Comparison of ENCODE assay signal across 15 cellular contexts in genomic region chr10:119449210-119449584, GRCh38.
DNase-seq lines count a peak whose midpoint lies in the region; ATAC-seq and TF ChIP-seq lines count a peak whose summit lies in the region.
"Had no signal": no experiment of that assay in that cellular context is flagged by ENCODE, and none has a peak within 500 bp of the region (broad histone marks: within the 10 kb centered on the region; RNA-seq: fewer than 3 reads in every experiment).

No MANE protein-coding gene starts in this region.

- peaks cover 7% of the 10 kb centered on the region for H4K20me1 ChIP-seq in IMR-90 (ENCODE audit: insufficient read depth, low read length)

- H3K27me3 ChIP-seq in left ventricle myocardium inferior (ENCODE audit: low read depth) (no peaks in the 10 kb centered on the region), right atrium auricular region (no peaks in the 10 kb centered on the region), IMR-90 (ENCODE audit: control insufficient read depth, insufficient read depth, low read length) (no peaks in the 10 kb centered on the region), lower lobe of right lung (ENCODE audit: low read depth) (no peaks in the 10 kb centered on the region), thoracic aorta (replicated peaks; ENCODE audit: insufficient read depth) (no peaks in the 10 kb centered on the region)
- H3K27me3 ChIP-seq: Peyer's patch had no signal

- peaks cover 0 to 10% of the 10 kb centered on the region in 2 experiments; a peak in 1 of 4 replicates for H3K79me1 ChIP-seq in IMR-90 (ENCODE audit: low read depth in 1 of 2, low read length in 2 of 2)

- in situ Hi-C loops in IMR-90 (cut with MboI; ENCODE audit: low sequenced_read_pairs), result loop anchor here (5.0 kb wide), 1 partner anchor 252 kb away; no protein-coding TSS in a partner anchor
- in situ Hi-C loops in GM13976 (cut with MboI; ENCODE audit: low sequenced_read_pairs, unreplicated experiment), result loop anchor here (25.0 kb wide), 1 partner anchor 887 kb away; no protein-coding TSS in a partner anchor

- no peak overlapping the region for H2BK20ac ChIP-seq in IMR-90 (ENCODE audit: low read depth, low read length)

- H3K27ac ChIP-seq in left ventricle myocardium inferior (replicated peaks) (peak overlapping the region; percentile 9), right atrium auricular region (no peak overlapping the region), IMR-90 (ENCODE audit: insufficient read depth, low read length) (no peak overlapping the region), lower lobe of right lung (peak overlapping the region; percentile 31), thoracic aorta (peak overlapping the region; percentile 94)

- POLR2A ChIA-PET in IMR-90 (lab: Charles Lee; ENCODE audit: unreplicated experiment), result no interaction called here

- H3K9me3 ChIP-seq in left ventricle myocardium inferior (replicated peaks) (no peaks in the 10 kb centered on the region), right atrium auricular region (no peaks in the 10 kb centered on the region), IMR-90 (ENCODE audit: control insufficient read depth, insufficient read depth, low read length) (no peaks in the 10 kb centered on the region), lower lobe of right lung (no peaks in the 10 kb centered on the region), thoracic aorta (no peaks in the 10 kb centered on the region)
- H3K9me3 ChIP-seq: Peyer's patch had no signal

- no peak overlapping the region for H2AK5ac ChIP-seq in IMR-90 (ENCODE audit: low read depth, low read length)

- no peak overlapping the region for H4K5ac ChIP-seq in IMR-90 (ENCODE audit: low read depth, low read length)

- H3K4me2 ChIP-seq in IMR-90 (ENCODE audit: low read depth, low read length), result no peak overlapping the region

- H3K4me3 ChIP-seq in left ventricle myocardium inferior (no peak overlapping the region), right atrium auricular region (no peak overlapping the region), IMR-90 (ENCODE audit: insufficient read depth, low read depth, low read length) (no peak overlapping the region), lower lobe of right lung (no peak overlapping the region), thoracic aorta (no peak overlapping the region)
- H3K4me3 ChIP-seq: Peyer's patch had no signal

- BruUV-seq in IMR-90 (replicated peaks; lab: Mats Ljungman, UMichigan), result no TSS peak

- DNase-seq in left ventricle myocardium inferior, result no peak
- no peak for DNase-seq in right atrium auricular region (ENCODE audit: low spot score)
- DNase-seq in IMR-90, result no peak
- peak; percentile 14 for DNase-seq in lower lobe of right lung
- no peak for DNase-seq in thoracic aorta (ENCODE audit: low spot score)
- DNase-seq in NCI-H1417 (lab: John Stamatoyannopoulos, UW), result no peak
- DNase-seq in GM13976 (ENCODE audit: low spot score), result no peak
- DNase-seq: AML-193; CD8-positive, alpha-beta T cell; DND-41; KG1; NCI-H1092 treated with DMSO at 0.1 percent for 48 hours; SIG-M5 had no signal

- TF ChIP-seq RAD21 in IMR-90 (IDR thresholded peaks at IDR 0.05; ENCODE audit: low read length), result no peak

- no peak overlapping the region for H2BK5ac ChIP-seq in IMR-90 (ENCODE audit: low read depth, low read length, poor library complexity, severe bottlenecking)

- peak overlapping the region; percentile 29 for H2AK9ac ChIP-seq in IMR-90 (replicated peaks; ENCODE audit: low read depth, low read length, poor library complexity)

- TF ChIP-seq POLR2A in IMR-90 (IDR thresholded peaks at IDR 0.05; ENCODE audit: low read depth, low read length), result no peak

- CTCF ChIA-PET in IMR-90 (lab: Yijun Ruan, JAX), result interaction anchor here (0.8 to 2.1 kb wide), 2 partner anchors 243 to 250 kb away, joined by 3 to 8 read pairs; no protein-coding TSS in a partner anchor

- H4K8ac ChIP-seq in IMR-90 (ENCODE audit: low read depth in 2 of 2, low read length in 2 of 2), result no peak overlapping the region

- no peak overlapping the region for H4K91ac ChIP-seq in IMR-90 (ENCODE audit: insufficient read depth, low read depth, low read length)

- no peak overlapping the region for H3K23ac ChIP-seq in IMR-90 (ENCODE audit: low read depth, low read length)

- H2BK15ac ChIP-seq in IMR-90 (ENCODE audit: low read depth, low read length), result no peak overlapping the region

- no CpG with 5 or more reads among the region's 9 CpGs for WGBS in IMR-90 (ENCODE audit: extremely low coverage in 2 of 2, insufficient read length in 1 of 2), 2 experiments

- H2BK120ac ChIP-seq in IMR-90 (ENCODE audit: low read depth, low read length), result no peak overlapping the region

- no peak for ATAC-seq in IMR-90 (ENCODE audit: low read depth)
- no peak for ATAC-seq in lower lobe of right lung
- ATAC-seq in thoracic aorta (ENCODE audit: insufficient number of reproducible peaks, low FRiP score, low read depth), result no peak
- ATAC-seq in HG03280 (IDR thresholded peaks at IDR 0.05; ENCODE audit: unreplicated experiment), result no peak
- ATAC-seq: CD8-positive, alpha-beta T cell had no signal

- H2AFZ ChIP-seq in IMR-90 (replicated peaks; ENCODE audit: low read length, poor library complexity), result no peak overlapping the region

- H3K56ac ChIP-seq in IMR-90 (ENCODE audit: extremely low read depth, insufficient read depth, low read length), result no peak overlapping the region

- dilution Hi-C loops in IMR-90 (cut with HindIII; ENCODE audit: low sequenced_read_pairs, unreplicated experiment), result no loop called here

- H3K4ac ChIP-seq in IMR-90 (ENCODE audit: low read depth, low read length), result no peak overlapping the region

- no peak overlapping the region for H3K14ac ChIP-seq in IMR-90 (replicated peaks; ENCODE audit: low read depth, low read length)

- no peak for TF ChIP-seq CTCF in left ventricle myocardium inferior (IDR thresholded peaks at IDR 0.05; ENCODE audit: borderline replicate concordance)
- no peak for TF ChIP-seq CTCF in right atrium auricular region (IDR thresholded peaks at IDR 0.05)
- no peak for TF ChIP-seq CTCF in IMR-90 (conservative IDR thresholded peaks at IDR 0.05; ENCODE audit: low read depth, low read length)
- TF ChIP-seq CTCF in lower lobe of right lung (IDR thresholded peaks at IDR 0.05), result no peak
- no peak for TF ChIP-seq CTCF in thoracic aorta (IDR thresholded peaks at IDR 0.05)
- no peak for TF ChIP-seq CTCF in GM13976 (IDR thresholded peaks at IDR 0.05; ENCODE audit: borderline replicate concordance, control extremely low read depth, extremely low read depth, insufficient read depth, missing control alignments)

- H3K9ac ChIP-seq in IMR-90 (ENCODE audit: low read depth, low read length), result no peak overlapping the region

- no peak overlapping the region for H3K18ac ChIP-seq in IMR-90 (ENCODE audit: low read depth, low read length)

- intact Hi-C loops in left ventricle myocardium inferior (cut with micrococcal nuclease) (no loop called here), IMR-90 (cut with micrococcal nuclease) (loop anchor here (5.0 kb wide), 2 partner anchors 93 to 312 kb away; partner anchors contain the start of gene RGS10), lower lobe of right lung (cut with DNase I) (no loop called here)

- H3K4me1 ChIP-seq in left ventricle myocardium inferior (peaks cover 31% of the 10 kb centered on the region), right atrium auricular region (peaks cover 0 to 11% of the 10 kb centered on the region in 2 donors), IMR-90 (ENCODE audit: control insufficient read depth, insufficient read depth, low read length) (peaks cover 6% of the 10 kb centered on the region; the same call in 1 of the 2 replicates), lower lobe of right lung (peaks cover 15% of the 10 kb centered on the region), thoracic aorta (ENCODE audit: control insufficient read depth in 1 of 2, low read depth in 2 of 2) (peaks cover 17 to 48% of the 10 kb centered on the region in 2 donors)
- H3K4me1 ChIP-seq: Peyer's patch had no signal

- H3K36me3 ChIP-seq in left ventricle myocardium inferior (peaks cover 86% of the 10 kb centered on the region), right atrium auricular region (peaks cover 51% of the 10 kb centered on the region), IMR-90 (ENCODE audit: control insufficient read depth, insufficient read depth, low read length) (peaks cover 85% of the 10 kb centered on the region), lower lobe of right lung (peaks cover 86% of the 10 kb centered on the region), thoracic aorta (peaks cover 49% of the 10 kb centered on the region)

- peaks cover 5% of the 10 kb centered on the region; the same call in 1 of the 2 replicates for H3K9me1 ChIP-seq in IMR-90 (ENCODE audit: insufficient read depth, low read length)

TF ChIP-seq in IMR-90, 13 proteins besides CTCF, POLR2A, EP300 and RAD21:
- TF ChIP-seq NFE2L2 (IDR thresholded peaks at IDR 0.05; ENCODE audit: low read depth, low read length) (no peak), RCOR1 (IDR thresholded peaks at IDR 0.05; ENCODE audit: insufficient replicate concordance, low read length) (no peak), FOS (IDR thresholded peaks at IDR 0.05; ENCODE audit: low read depth, low read length) (no peak), BHLHE40 (IDR thresholded peaks at IDR 0.05; ENCODE audit: low read depth, low read length) (no peak)
TF ChIP-seq in IMR-90: peak in this region for 0.

Comparison
In these comparisons a context has a peak if more than half of its experiments do, and no peak if none do; other contexts are left out.
1. H3K27ac ChIP-seq: peak in left ventricle myocardium inferior (single experiment), lower lobe of right lung (single experiment) and thoracic aorta (2 of 2); none in right atrium auricular region (0 of 2) and IMR-90 (single experiment).